Comparison of ENCODE assay signal across 20 cellular contexts in genomic region chr1:108892356-108893140, GRCh38. TPM values are rescaled to one million over a fixed set of nuclear protein-coding genes. Genes with fewer than 3 reads are reported as not detected.
DNase-seq lines count a peak whose midpoint lies in the region; FAIRE-seq and TF ChIP-seq lines count a peak whose summit lies in the region.
"Had no signal": no experiment of that assay in that cellular context is flagged by ENCODE, and none has a peak within 500 bp of the region (broad histone marks: within the 10 kb centered on the region; RNA-seq: fewer than 3 reads in every experiment).

No MANE protein-coding gene starts in this region.

- no peak overlapping the region for H3K4me3 ChIP-seq in BLaER1 treated with 17β-estradiol and CSF1 and Interleukin-3, amounts not matched to agents 10 nM and 100 nM
- H3K4me3 ChIP-seq in choroid plexus epithelial cell (ENCODE audit: low read depth, low read length) (no peak overlapping the region), mesenchymal stem cell (ENCODE audit: insufficient read depth in 1 of 2, low read depth in 1 of 2, low read length in 2 of 2) (no peak overlapping the region), Peyer's patch (no peak overlapping the region)
- H3K4me3 ChIP-seq: prostate gland, SJCRH30, uterus had no signal

- no peak overlapping the region for H3K4ac ChIP-seq in mesenchymal stem cell (ENCODE audit: low read depth in 1 of 2, low read length in 2 of 2)

- no peak overlapping the region for H2BK5ac ChIP-seq in mesenchymal stem cell (ENCODE audit: low read depth, low read length, poor library complexity, severe bottlenecking)

- 100% methylated on average over 2 of the region's 3 CpGs for WGBS in mesenchymal stem cell

- H2BK15ac ChIP-seq in mesenchymal stem cell (ENCODE audit: low read depth, poor library complexity, severe bottlenecking): no peak overlapping the region

- no peak for TF ChIP-seq POLR2A in Peyer's patch (IDR thresholded peaks at IDR 0.05)

- no peak overlapping the region for H2BK120ac ChIP-seq in mesenchymal stem cell (ENCODE audit: low read depth, low read length)

- no peak for TF ChIP-seq CTCF in choroid plexus epithelial cell (conservative IDR thresholded peaks at IDR 0.05; ENCODE audit: low read depth, low read length)
- TF ChIP-seq CTCF in Peyer's patch (IDR thresholded peaks at IDR 0.05): no peak

- peak overlapping the region; percentile 32 to 67 (median 62); a peak in 20 of 22 replicates for H3K4me2 ChIP-seq in BLaER1 treated with 17β-estradiol and CSF1 and Interleukin-3, amounts not matched to agents 10 nM and 100 nM
- no peak overlapping the region for H3K4me2 ChIP-seq in mesenchymal stem cell (ENCODE audit: low read length, poor library complexity, severe bottlenecking)

- peaks cover 12 to 40% (median 23%) of the 10 kb centered on the region in 10 experiments for H3K4me1 ChIP-seq in BLaER1 treated with 17β-estradiol and CSF1 and Interleukin-3, amounts not matched to agents 10 nM and 100 nM
- H3K4me1 ChIP-seq in mesenchymal stem cell (ENCODE audit: control insufficient read depth, insufficient read depth, low read depth, low read length): peaks cover 4% of the 10 kb centered on the region
- no peaks in the 10 kb centered on the region for H3K4me1 ChIP-seq in Peyer's patch
- H3K4me1 ChIP-seq: SJCRH30, uterus had no signal

- no peak overlapping the region for H2AK5ac ChIP-seq in mesenchymal stem cell (ENCODE audit: low read length, severe bottlenecking)

- H3K79me1 ChIP-seq in mesenchymal stem cell (replicated peaks; ENCODE audit: low read length, poor library complexity, severe bottlenecking): peaks cover 14% of the 10 kb centered on the region

- H3K18ac ChIP-seq in mesenchymal stem cell (ENCODE audit: low read depth in 1 of 2, low read length in 2 of 2): no peak overlapping the region

- no peaks in the 10 kb centered on the region for H3K36me3 ChIP-seq in BLaER1 treated with 17β-estradiol and CSF1 and Interleukin-3, amounts not matched to agents 10 nM and 100 nM
- peaks cover 0 to 11% of the 10 kb centered on the region in 2 experiments for H3K36me3 ChIP-seq in mesenchymal stem cell (ENCODE audit: control insufficient read depth in 1 of 2, insufficient read depth in 2 of 2, low read depth in 1 of 2, low read length in 2 of 2)
- H3K36me3 ChIP-seq in Peyer's patch: no peaks in the 10 kb centered on the region
- H3K36me3 ChIP-seq: prostate gland, SJCRH30, uterus had no signal

- H2BK12ac ChIP-seq in mesenchymal stem cell (ENCODE audit: low read length in 2 of 2): no peak overlapping the region

- H3K9me3 ChIP-seq in BLaER1 treated with 17β-estradiol and CSF1 and Interleukin-3, amounts not matched to agents 10 nM and 100 nM (replicated peaks in 1 of 11): no peaks in the 10 kb centered on the region
- H3K9me3 ChIP-seq in mesenchymal stem cell (ENCODE audit: control insufficient read depth, low read length) (no peaks in the 10 kb centered on the region), Peyer's patch (no peaks in the 10 kb centered on the region)
- H3K9me3 ChIP-seq: prostate gland, SJCRH30, uterus had no signal

- no peak overlapping the region for H3K14ac ChIP-seq in mesenchymal stem cell (ENCODE audit: low read length in 2 of 2)

- FAIRE-seq in RCC 7860 (lab: Jason Lieb, UNC): no peak

- no peak overlapping the region for H2AFZ ChIP-seq in mesenchymal stem cell (ENCODE audit: low read depth, low read length)

- no peak overlapping the region for H3K23ac ChIP-seq in mesenchymal stem cell (ENCODE audit: low read length in 2 of 2)

- H3K9ac ChIP-seq in BLaER1 treated with 17β-estradiol and CSF1 and Interleukin-3, amounts not matched to agents 10 nM and 100 nM: no peak overlapping the region
- H3K9ac ChIP-seq in mesenchymal stem cell (ENCODE audit: low read length): peak overlapping the region; percentile 9

- peak; percentile 57 for DNase-seq in RCC 7860 (ENCODE audit: low spot score)
- DNase-seq in choroid plexus epithelial cell (ENCODE audit: low read depth): peak; percentile 21
- no peak for DNase-seq in mesenchymal stem cell
- DNase-seq in mesenteric fat pad (ENCODE audit: low spot score): no peak
- DNase-seq in activated naive CD4-positive, alpha-beta T cell treated with anti-CD3 and anti-CD28 coated beads, Interleukin-2, amount 50 U/mL, for 16 hours: no peak
- DNase-seq in 8988T: no peak
- no peak for DNase-seq in Peyer's patch
- DNase-seq: activated CD8-positive, alpha-beta memory T cell treated with anti-CD3 and anti-CD28 coated beads, Interleukin-2, amount 10 ng/mL, durations not matched to agents 7 days and 5 days; activated effector memory CD4-positive, alpha-beta T cell treated with anti-CD3 and anti-CD28 coated beads, Interleukin-2, amount 50 U/mL, for 16 hours; aorta; GF-D8; H7; left ventricle myocardium superior; MM.1S; NCI-H1930; SJCRH30; T-helper 9 cell; uterus had no signal

- no peak overlapping the region for H4K91ac ChIP-seq in mesenchymal stem cell (ENCODE audit: low read length)

- H4K20me1 ChIP-seq in BLaER1 treated with 17β-estradiol and CSF1 and Interleukin-3, amounts not matched to agents 10 nM and 100 nM: no peaks in the 10 kb centered on the region

- no peaks in the 10 kb centered on the region for H3K27me3 ChIP-seq in BLaER1 treated with 17β-estradiol and CSF1 and Interleukin-3, amounts not matched to agents 10 nM and 100 nM
- H3K27me3 ChIP-seq in mesenchymal stem cell (ENCODE audit: control insufficient read depth in 1 of 2, insufficient read depth in 1 of 2, low read length in 2 of 2) (no peaks in the 10 kb centered on the region), Peyer's patch (no peaks in the 10 kb centered on the region)
- H3K27me3 ChIP-seq: SJCRH30, uterus had no signal

- H3K27ac ChIP-seq in BLaER1 treated with 17β-estradiol and CSF1 and Interleukin-3, amounts not matched to agents 10 nM and 100 nM: peak overlapping the region in 3 of 11 experiments; percentile 26 to 35 (median 27); a peak in 4 of 22 replicates
- peak overlapping the region; percentile 96 for H3K27ac ChIP-seq in mesenchymal stem cell (ENCODE audit: low read length, poor library complexity, severe bottlenecking)
- H3K27ac ChIP-seq in Peyer's patch: no peak overlapping the region
- H3K27ac ChIP-seq: prostate gland, SJCRH30, uterus had no signal

- no peak overlapping the region for H4K8ac ChIP-seq in mesenchymal stem cell (ENCODE audit: low read length)

RNA-seq across cellular contexts. Expression of gene GPSM2, which starts 15.8 kb away (rescaled TPM):
- 10.5 TPM for polyA plus RNA-seq in mesenchymal stem cell (2013, experiment 1 of 2)
- 10.6 TPM for polyA plus RNA-seq in mesenchymal stem cell (2013, experiment 2 of 2)
- 4.0 TPM for total RNA-seq in mesenteric fat pad
- total RNA-seq in Peyer's patch: 10 to 100 TPM; 23.1 to 24.9 (median 23.9) TPM

RNA-seq across cellular contexts. Expression of gene AKNAD1, which starts 35.7 kb away (rescaled TPM):
- 0.86 TPM for polyA plus RNA-seq in mesenchymal stem cell (2013, experiment 1 of 2)
- polyA plus RNA-seq in mesenchymal stem cell (2013, experiment 2 of 2): 0.81 TPM
- total RNA-seq in mesenteric fat pad (not detected), Peyer's patch (not detected)
- total RNA-seq: activated CD8-positive, alpha-beta memory T cell treated with anti-CD3 and anti-CD28 coated beads, Interleukin-2, amount 10 ng/mL, durations not matched to agents 7 days and 5 days; H7; left ventricle myocardium superior had no signal
- polyA plus RNA-seq: aorta had no signal

Comparison
In these comparisons a context has a peak if more than half of its experiments do, and no peak if none do; other contexts are left out.
1. DNase-seq: peak in RCC 7860 (single experiment) and choroid plexus epithelial cell (single experiment); none in mesenchymal stem cell (single experiment), mesenteric fat pad (single experiment), activated naive CD4-positive, alpha-beta T cell treated with anti-CD3 and anti-CD28 coated beads, Interleukin-2, amount 50 U/mL, for 16 hours (single experiment), 8988T (single experiment) and Peyer's patch (0 of 3).